In genomic region chr16:46883690-46884512, GRCh38 we compare ENCODE assay signal across 1 cellular context.
TF ChIP-seq lines count a peak whose summit lies in the region.

TSS of gene GPT2 (plus strand) at chr16:46884362. CDS start at chr16:46884716, 354 bp downstream.

TF ChIP-seq in HepG2, 621 proteins besides CTCF, POLR2A, EP300 and RAD21 (continued from another document and continues in another):
- peak; percentile 81; the same call in 1 of the 2 replicates for TF ChIP-seq LBX2 (CRISPR knock-in tag; IDR thresholded peaks at IDR 0.05; ENCODE audit: borderline replicate concordance)
- TF ChIP-seq E2F1 (CRISPR knock-in tag; IDR thresholded peaks at IDR 0.05), result peak; percentile 93
- no peak for TF ChIP-seq MTA3 (CRISPR knock-in tag; IDR thresholded peaks at IDR 0.05)
- 0 out of 2 replicates have a peak, but pooled peaks have one; percentile 50 for TF ChIP-seq ZSCAN30 (CRISPR knock-in tag; IDR thresholded peaks at IDR 0.05)
- TF ChIP-seq PRDM15 (CRISPR knock-in tag; IDR thresholded peaks at IDR 0.05), result no peak; the same call in 1 of the 2 replicates
- peak; percentile 96; the same call in 1 of the 2 replicates for TF ChIP-seq ETS1 (CRISPR knock-in tag; IDR thresholded peaks at IDR 0.05)
- TF ChIP-seq RFX1 (IDR thresholded peaks at IDR 0.05), result no peak
- TF ChIP-seq ZNF253 (CRISPR knock-in tag; IDR thresholded peaks at IDR 0.05; ENCODE audit: borderline replicate concordance), result peak; percentile 58; the same call in 1 of the 2 replicates
- no peak for TF ChIP-seq ZBTB1 (CRISPR knock-in tag; IDR thresholded peaks at IDR 0.05; ENCODE audit: borderline replicate concordance)
- TF ChIP-seq NKX3-1 (CRISPR knock-in tag; IDR thresholded peaks at IDR 0.05), result peak; percentile 40; the same call in 1 of the 2 replicates
- peak; percentile 84 for TF ChIP-seq PAXIP1 (CRISPR knock-in tag; conservative IDR thresholded peaks at IDR 0.05)
- peak; percentile 85; the same call in 1 of the 2 replicates for TF ChIP-seq ZNF124 (CRISPR knock-in tag; IDR thresholded peaks at IDR 0.05)
- peak; percentile 42; the same call in 1 of the 2 replicates for TF ChIP-seq ZNF512B (CRISPR knock-in tag; IDR thresholded peaks at IDR 0.05; ENCODE audit: borderline replicate concordance)
- peak; percentile 93 for TF ChIP-seq GATAD2A (CRISPR knock-in tag; IDR thresholded peaks at IDR 0.05)
- no peak for TF ChIP-seq GTF3A (CRISPR knock-in tag; conservative IDR thresholded peaks at IDR 0.05)
- TF ChIP-seq BCLAF1 (IDR thresholded peaks at IDR 0.05), result no peak
- no peak; the same call in 1 of the 2 replicates for TF ChIP-seq CHD4 (IDR thresholded peaks at IDR 0.05; ENCODE audit: borderline replicate concordance, low read length)
- TF ChIP-seq ISL2 (CRISPR knock-in tag; IDR thresholded peaks at IDR 0.05), result peak; percentile 87
- peak; percentile 52; the same call in 1 of the 2 replicates for TF ChIP-seq KDM6A (CRISPR knock-in tag; IDR thresholded peaks at IDR 0.05; ENCODE audit: low read depth)
- TF ChIP-seq MLX (CRISPR knock-in tag; IDR thresholded peaks at IDR 0.05), result peak; percentile 85
- TF ChIP-seq REST (IDR thresholded peaks at IDR 0.05; ENCODE audit: borderline replicate concordance in 1 of 2, low read depth in 1 of 2, low read length in 2 of 2), result peak in 1 of 2 experiments; percentile 80; a peak in 1 of 4 replicates
- TF ChIP-seq KLF12 (CRISPR knock-in tag; IDR thresholded peaks at IDR 0.05; ENCODE audit: borderline replicate concordance), result peak; percentile 91; the same call in 1 of the 2 replicates
- TF ChIP-seq PAX8 (CRISPR knock-in tag; IDR thresholded peaks at IDR 0.05; ENCODE audit: borderline replicate concordance), result peak; percentile 96; the same call in 1 of the 2 replicates
- TF ChIP-seq ZNF24 (IDR thresholded peaks at IDR 0.05), result no peak
- peak; percentile 8 for TF ChIP-seq HNRNPK (IDR thresholded peaks at IDR 0.05; ENCODE audit: low read depth, low read length, poor library complexity, severe bottlenecking)
- no peak for TF ChIP-seq ZNF30 (CRISPR knock-in tag; IDR thresholded peaks at IDR 0.05)
- no peak for TF ChIP-seq ZNF260 (CRISPR knock-in tag; IDR thresholded peaks at IDR 0.05; ENCODE audit: borderline replicate concordance, low read depth)
